Comparison of ENCODE assay signal across 27 cellular contexts in genomic region chrX:53065066-53065465, GRCh38. TPM values are rescaled to one million over a fixed set of nuclear protein-coding genes. Genes with fewer than 3 reads are reported as not detected.
"Had no signal": no experiment of that assay in that cellular context is flagged by ENCODE, and none has a peak within 500 bp of the region (broad histone marks: within the 10 kb centered on the region; RNA-seq: fewer than 3 reads in every experiment).

No MANE protein-coding gene starts in this region.

- H3K4me1 Mint-ChIP-seq: activated CD8-positive, alpha-beta memory T cell treated with anti-CD3 and anti-CD28 coated beads, Interleukin-2, amount 10 ng/mL, durations not matched to agents 7 days and 5 days; activated naive CD8-positive, alpha-beta T cell treated with anti-CD3 and anti-CD28 coated beads, Interleukin-2, amount 50 U/mL, for 24 hours; WTC11 had no signal

- ATAC-seq: activated CD8-positive, alpha-beta memory T cell treated with anti-CD3 and anti-CD28 coated beads, Interleukin-2, amount 10 ng/mL, durations not matched to agents 7 days and 5 days; activated naive CD4-positive, alpha-beta T cell treated with anti-CD3 and anti-CD28 coated beads, Interleukin-2, amount 50 U/mL, for 72 hours; activated naive CD8-positive, alpha-beta T cell treated with anti-CD3 and anti-CD28 coated beads, Interleukin-2, amount 50 U/mL, for 24 hours; WTC11 had no signal

- H3K36me3 ChIP-seq: Peyer's patch, SJCRH30 had no signal

- H3K4me1 ChIP-seq: Peyer's patch, SJCRH30 had no signal

- H3K9ac ChIP-seq: SK-N-SH had no signal

- H3K4me3 ChIP-seq: Peyer's patch, SJCRH30 had no signal

- H3K4me3 Mint-ChIP-seq: activated CD8-positive, alpha-beta memory T cell treated with anti-CD3 and anti-CD28 coated beads, Interleukin-2, amount 10 ng/mL, durations not matched to agents 7 days and 5 days; activated naive CD8-positive, alpha-beta T cell treated with anti-CD3 and anti-CD28 coated beads, Interleukin-2, amount 50 U/mL, for 24 hours; activated T-cell treated with anti-CD3 and anti-CD28 coated beads, Interleukin-2, amount 50 U/mL, for 24 hours; activated T-helper 1 cell treated with anti-CD3 and anti-CD28 coated beads, Interleukin-12 subunit alpha, Interleukin-12 subunit beta, Interleukin-2, Interleukin-4 antibody, amounts not matched to agents 30 ng/mL and 10 ng/mL and 1 ng/mL, durations not matched to agents 14 hours and 24 hours and 36 hours; WTC11 had no signal

- H3K27me3 Mint-ChIP-seq: activated naive CD8-positive, alpha-beta T cell treated with anti-CD3 and anti-CD28 coated beads, Interleukin-2, amount 50 U/mL, for 24 hours had no signal

- H3K27ac Mint-ChIP-seq: activated CD8-positive, alpha-beta memory T cell treated with anti-CD3 and anti-CD28 coated beads, Interleukin-2, amount 10 ng/mL, durations not matched to agents 7 days and 5 days; activated naive CD4-positive, alpha-beta T cell treated with anti-CD3 and anti-CD28 coated beads, Interleukin-2, amount 50 U/mL, for 72 hours; activated naive CD8-positive, alpha-beta T cell treated with anti-CD3 and anti-CD28 coated beads, Interleukin-2, amount 50 U/mL, for 24 hours; activated T-cell treated with anti-CD3 and anti-CD28 coated beads, Interleukin-2, amount 50 U/mL, for 24 hours; activated T-helper 1 cell treated with anti-CD3 and anti-CD28 coated beads, Interleukin-12 subunit alpha, Interleukin-12 subunit beta, Interleukin-2, Interleukin-4 antibody, amounts not matched to agents 30 ng/mL and 10 ng/mL and 1 ng/mL, durations not matched to agents 14 hours and 24 hours and 36 hours; WTC11 had no signal

- H3K9me3 Mint-ChIP-seq: activated naive CD4-positive, alpha-beta T cell treated with anti-CD3 and anti-CD28 coated beads, Interleukin-2, amount 50 U/mL, for 72 hours; activated naive CD8-positive, alpha-beta T cell treated with anti-CD3 and anti-CD28 coated beads, Interleukin-2, amount 50 U/mL, for 24 hours; activated T-cell treated with anti-CD3 and anti-CD28 coated beads, Interleukin-2, amount 50 U/mL, for 24 hours; activated T-helper 1 cell treated with anti-CD3 and anti-CD28 coated beads, Interleukin-12 subunit alpha, Interleukin-12 subunit beta, Interleukin-2, Interleukin-4 antibody, amounts not matched to agents 30 ng/mL and 10 ng/mL and 1 ng/mL, durations not matched to agents 14 hours and 24 hours and 36 hours; WTC11 had no signal

- DNase-seq: activated CD4-positive, alpha-beta T cell treated with anti-CD3 and anti-CD28 coated beads for 48 hours; activated CD4-positive, alpha-beta T cell treated with anti-CD3 and anti-CD28 coated beads, Interleukin-2, amount 50 U/mL, for 48 hours; activated CD4-positive, CD25-positive, alpha-beta regulatory T cell treated with anti-CD3 and anti-CD28 coated beads, Interleukin-2, amount 50 U/mL, for 72 hours; activated CD8-positive, alpha-beta memory T cell treated with anti-CD3 and anti-CD28 coated beads, Interleukin-2, amount 10 ng/mL, durations not matched to agents 7 days and 5 days; activated effector memory CD4-positive, alpha-beta T cell treated with anti-CD3 and anti-CD28 coated beads, Interleukin-2, amount 50 U/mL, for 16 hours; activated naive CD4-positive, alpha-beta T cell treated with Interleukin-2 at 50 U/mL for 16 hours; activated naive CD8-positive, alpha-beta T cell treated with anti-CD3 and anti-CD28 coated beads, Interleukin-2, amount 50 U/mL, for 24 hours; activated T-cell treated with anti-CD3 and anti-CD28 coated beads, Interleukin-2, amount 50 U/mL, for 24 hours; amniotic stem cell; central memory CD4-positive, alpha-beta T cell; Karpas-422; NCI-H1105 treated with DMSO at 0.1 percent for 48 hours; NCI-H1436 treated with DMSO at 0.1 percent for 48 hours; NCI-H187; NCI-H2081; NCI-H510A treated with DMSO at 0.1 percent for 48 hours; NCI-H69; NK-92 treated with Interleukin-12 subunit alpha and Interleukin-12 subunit beta, amount 100 ng/mL, for 24 hours; Peyer's patch; Right ventricle myocardium superior; SJCRH30; SK-N-SH had no signal

- H3K4me2 ChIP-seq: SK-N-SH had no signal

- H3K27me3 ChIP-seq: Peyer's patch, SJCRH30 had no signal

- H3K27ac ChIP-seq: Peyer's patch, RWPE1, SJCRH30 had no signal

- H3K36me3 Mint-ChIP-seq: activated CD8-positive, alpha-beta memory T cell treated with anti-CD3 and anti-CD28 coated beads, Interleukin-2, amount 10 ng/mL, durations not matched to agents 7 days and 5 days; activated naive CD4-positive, alpha-beta T cell treated with anti-CD3 and anti-CD28 coated beads, Interleukin-2, amount 50 U/mL, for 72 hours; WTC11 had no signal

- H3K9me3 ChIP-seq: Peyer's patch, SJCRH30, SK-N-SH had no signal

RNA-seq across cellular contexts. Expression of gene GPR173, which starts 16.5 kb away (rescaled TPM):
- total RNA-seq: activated T-helper 1 cell treated with anti-CD3 and anti-CD28 coated beads, Interleukin-12 subunit alpha, Interleukin-12 subunit beta, Interleukin-2, Interleukin-4 antibody, amounts not matched to agents 30 ng/mL and 10 ng/mL and 1 ng/mL, durations not matched to agents 14 hours and 24 hours and 36 hours; T-helper 1 cell treated with Interleukin-12 subunit alpha and Interleukin-12 subunit beta and Interleukin-4 antibody, amounts not matched to agents 30 ng/mL and 1 ng/mL, for 36 hours had no signal
